ENCODE assay signal across 8 cellular contexts in the genomic region with DNA sequence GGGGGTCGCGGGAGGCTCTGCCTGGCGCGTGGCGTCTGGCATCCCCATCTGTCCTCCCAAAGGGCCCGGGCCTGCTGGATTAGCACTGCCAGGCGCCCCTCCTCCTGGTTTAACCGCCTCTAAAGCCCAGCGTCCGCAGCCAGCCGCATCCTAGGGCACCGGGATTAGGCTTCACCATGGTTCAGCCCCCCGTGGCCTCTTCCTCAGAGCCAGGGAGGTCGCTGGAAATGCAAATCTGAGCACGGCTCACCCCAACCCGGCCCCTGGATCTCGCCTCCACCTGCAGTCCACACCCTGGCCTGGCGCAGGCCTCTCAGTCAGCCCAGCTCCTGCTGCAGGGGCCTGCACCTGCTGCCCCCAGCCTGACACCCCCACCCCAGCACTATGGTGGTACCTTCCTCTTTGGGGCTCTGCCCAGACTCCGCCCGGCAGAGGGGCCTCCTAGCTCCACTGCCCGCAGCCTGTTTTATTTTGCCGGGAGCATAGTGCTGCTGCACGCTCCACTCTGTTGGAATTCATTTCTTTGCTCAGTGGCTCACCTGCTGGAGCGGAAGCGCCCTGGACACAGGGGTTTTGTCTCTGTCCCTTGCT. TPM values are rescaled to one million over a fixed set of nuclear protein-coding genes. Genes with fewer than 3 reads are reported as not detected.
A peak's percentile ranks its signal among the peaks of the same experiment; 100 is the strongest.
DNase-seq lines count a peak whose midpoint lies in the region; ATAC-seq, FAIRE-seq and TF ChIP-seq lines count a peak whose summit lies in the region.

No MANE protein-coding gene starts in this region.

- H3K9me3 Mint-ChIP-seq in activated T-helper 2 cell treated with anti-CD3 and anti-CD28 coated beads, Interferon-gamma antibody, Interleukin-2, Interleukin-4, amounts not matched to agents 10 μg/mL and 5 μg/mL and 100 μg/mL, durations not matched to agents 14 hours and 24 hours and 36 hours, result no peaks in the 10 kb centered on the region
- H3K9me3 Mint-ChIP-seq in immature natural killer cell, result no peaks in the 10 kb centered on the region

- ATAC-seq in HG02759 (IDR thresholded peaks at IDR 0.05; ENCODE audit: unreplicated experiment), result no peak
- ATAC-seq in GM21717 (IDR thresholded peaks at IDR 0.05; ENCODE audit: unreplicated experiment), result no peak

- no peaks in the 10 kb centered on the region for H3K36me3 Mint-ChIP-seq in activated T-helper 2 cell treated with anti-CD3 and anti-CD28 coated beads, Interferon-gamma antibody, Interleukin-2, Interleukin-4, amounts not matched to agents 10 μg/mL and 5 μg/mL and 100 μg/mL, durations not matched to agents 14 hours and 24 hours and 36 hours (ENCODE audit: low read depth)
- H3K36me3 Mint-ChIP-seq in immature natural killer cell, result no peaks in the 10 kb centered on the region

- FAIRE-seq in D721Med (lab: Jason Lieb, UNC), result no peak

- H3K9ac ChIP-seq in Loucy (ENCODE audit: low read depth, low read length, poor library complexity, severe bottlenecking), result peak overlapping the region; percentile 70

- no peak for TF ChIP-seq CTCF in D721Med (IDR thresholded peaks at IDR 0.05; ENCODE audit: insufficient read depth, missing control alignments)
- no peak for TF ChIP-seq CTCF in Loucy (conservative IDR thresholded peaks at IDR 0.05; ENCODE audit: low read length)

- peak overlapping the region; percentile 69 for H2AFZ ChIP-seq in Loucy (ENCODE audit: low read length)

- no peaks in the 10 kb centered on the region for H3F3A ChIP-seq in Loucy (ENCODE audit: low read depth)

- no peaks in the 10 kb centered on the region for H3K36me3 ChIP-seq in Loucy (ENCODE audit: insufficient read depth, low read length)

- H3K4me1 ChIP-seq in Loucy (ENCODE audit: insufficient read depth, low read length, poor library complexity, severe bottlenecking), result no peaks in the 10 kb centered on the region

- peak overlapping the region; percentile 72 for H3K4me3 ChIP-seq in Loucy (ENCODE audit: low read length, poor library complexity, severe bottlenecking)

- peak overlapping the region; percentile 68 for H3K4me2 ChIP-seq in Loucy (ENCODE audit: low read depth, low read length, poor library complexity, severe bottlenecking)

- H3K4me3 Mint-ChIP-seq in activated T-helper 2 cell treated with anti-CD3 and anti-CD28 coated beads, Interferon-gamma antibody, Interleukin-2, Interleukin-4, amounts not matched to agents 10 μg/mL and 5 μg/mL and 100 μg/mL, durations not matched to agents 14 hours and 24 hours and 36 hours (ENCODE audit: low read depth), result peak overlapping the region; percentile 72
- peak overlapping the region; percentile 68 to 79 (median 72) for H3K4me3 Mint-ChIP-seq in immature natural killer cell

- H3K9me2 ChIP-seq in Loucy (replicated peaks; ENCODE audit: low read depth, low read length), result no peaks in the 10 kb centered on the region

- peak overlapping the region; percentile 14 for H3K27ac Mint-ChIP-seq in activated T-helper 2 cell treated with anti-CD3 and anti-CD28 coated beads, Interferon-gamma antibody, Interleukin-2, Interleukin-4, amounts not matched to agents 10 μg/mL and 5 μg/mL and 100 μg/mL, durations not matched to agents 14 hours and 24 hours and 36 hours
- peak overlapping the region in 2 of 6 donors; percentile 35 to 37 for H3K27ac Mint-ChIP-seq in immature natural killer cell

- H3K4me1 Mint-ChIP-seq in activated T-helper 2 cell treated with anti-CD3 and anti-CD28 coated beads, Interferon-gamma antibody, Interleukin-2, Interleukin-4, amounts not matched to agents 10 μg/mL and 5 μg/mL and 100 μg/mL, durations not matched to agents 14 hours and 24 hours and 36 hours (ENCODE audit: low read depth), result peaks cover 2% of the 10 kb centered on the region
- H3K4me1 Mint-ChIP-seq in immature natural killer cell, result peaks cover 0 to 8% of the 10 kb centered on the region in 2 donors

- H3K79me2 ChIP-seq in Loucy (ENCODE audit: insufficient read depth, low read length), result no peaks in the 10 kb centered on the region

- no peaks in the 10 kb centered on the region for H3K9me3 ChIP-seq in Loucy (ENCODE audit: insufficient read depth, low read depth, low read length)

- H3K27me3 ChIP-seq in Loucy (ENCODE audit: insufficient read depth, low read length, poor library complexity, severe bottlenecking), result no peaks in the 10 kb centered on the region

- intact Hi-C loops in activated T-helper 2 cell treated with anti-CD3 and anti-CD28 coated beads, Interferon-gamma antibody, Interleukin-2, Interleukin-4, amounts not matched to agents 10 μg/mL and 5 μg/mL and 100 μg/mL, durations not matched to agents 14 hours and 24 hours and 36 hours (cut with micrococcal nuclease), result loop anchor here (2.0 kb wide), 1 partner anchor 14 kb away; a partner anchor contains a TSS

- H4K20me1 ChIP-seq in Loucy (ENCODE audit: insufficient read depth, low read length, poor library complexity, severe bottlenecking), result no peaks in the 10 kb centered on the region

- H3K27me3 Mint-ChIP-seq in activated T-helper 2 cell treated with anti-CD3 and anti-CD28 coated beads, Interferon-gamma antibody, Interleukin-2, Interleukin-4, amounts not matched to agents 10 μg/mL and 5 μg/mL and 100 μg/mL, durations not matched to agents 14 hours and 24 hours and 36 hours (ENCODE audit: low read depth), result no peaks in the 10 kb centered on the region
- H3K27me3 Mint-ChIP-seq in immature natural killer cell (ENCODE audit: low read depth in 3 of 3), result peaks cover 4 to 10% (median 4%) of the 10 kb centered on the region in 3 donors

- DNase-seq in D721Med (ENCODE audit: insufficient read length, low spot score) (peak; percentile 64), immature natural killer cell (no peak), islet precursor cell (no peak), NCI-H2196 (lab: John Stamatoyannopoulos, UW; ENCODE audit: unreplicated experiment) (no peak)
- no peak for DNase-seq in activated T-helper 2 cell treated with anti-CD3 and anti-CD28 coated beads, Interferon-gamma antibody, Interleukin-2, Interleukin-4, amounts not matched to agents 10 μg/mL and 5 μg/mL and 100 μg/mL, durations not matched to agents 14 hours and 24 hours and 36 hours (ENCODE audit: low spot score)

RNA-seq across cellular contexts. Expression of a gene that starts 13.2 kb away (rescaled TPM):
- 6.7 and 8.7 TPM in 2 replicates for total RNA-seq in activated T-helper 2 cell treated with anti-CD3 and anti-CD28 coated beads, Interferon-gamma antibody, Interleukin-2, Interleukin-4, amounts not matched to agents 10 μg/mL and 5 μg/mL and 100 μg/mL, durations not matched to agents 14 hours and 24 hours and 36 hours
- not detected for polyA plus RNA-seq in immature natural killer cell

RNA-seq across cellular contexts. Expression of a gene that starts 43.9 kb away (rescaled TPM):
- 61.8 and 65.1 TPM in 2 replicates for total RNA-seq in activated T-helper 2 cell treated with anti-CD3 and anti-CD28 coated beads, Interferon-gamma antibody, Interleukin-2, Interleukin-4, amounts not matched to agents 10 μg/mL and 5 μg/mL and 100 μg/mL, durations not matched to agents 14 hours and 24 hours and 36 hours
- polyA plus RNA-seq in immature natural killer cell, result 10 to 100 TPM; 22.1 to 28.5 (median 27.8) TPM
